In genomic region chr1:144550019-144550828, GRCh38 we compare ENCODE assay signal across 10 cellular contexts. TPM values are rescaled to one million over a fixed set of nuclear protein-coding genes. Genes with fewer than 3 reads are reported as not detected.
DNase-seq lines count a peak whose midpoint lies in the region; TF ChIP-seq lines count a peak whose summit lies in the region.
"Not testable (repeated sequence)": the region's sequence is repeated elsewhere in the genome, so short reads cannot be mapped to it uniquely, and the experiment has no call there.
"Had no signal": no experiment of that assay in that cellular context is flagged by ENCODE, and none has a peak within 500 bp of the region (broad histone marks: within the 10 kb centered on the region; RNA-seq: fewer than 3 reads in every experiment).

No MANE protein-coding gene starts in this region.

- H3K27ac ChIP-seq in A673 (ENCODE audit: low read depth, low read length, poor library complexity, severe bottlenecking) (peak overlapping the region; percentile 99), skeletal muscle tissue (ENCODE audit: low read depth, low read length) (peak overlapping the region; percentile 92)

- DNase-seq in A673 (ENCODE audit: low spot score) (peak; percentile 31), GOT3 (lab: John Stamatoyannopoulos, UW) (peak; percentile 16), NB4 (ENCODE audit: low read depth) (peak; percentile 64), SHP77 (lab: John Stamatoyannopoulos, UW) (peak; percentile 42 to 59), choroid plexus epithelial cell (ENCODE audit: low read depth) (peak; percentile 66), left kidney (ENCODE audit: low read depth, low spot score) (peak; percentile 67)
- peak; percentile 30 to 39 for DNase-seq in activated T-cell treated with anti-CD3 and anti-CD28 coated beads, Interleukin-2, amount 50 U/mL, for 48 hours

- CTCF ChIA-PET in A673 (lab: Charles Lee) = not testable (repeated sequence)

- H3K4me1 ChIP-seq in A673 (ENCODE audit: insufficient read depth, low read length, poor library complexity, severe bottlenecking) (peaks cover 15% of the 10 kb centered on the region), skeletal muscle tissue (ENCODE audit: control insufficient read depth in 3 of 3, insufficient read depth in 3 of 3, low read length in 3 of 3) (peaks cover 6 to 15% (median 10%) of the 10 kb centered on the region in 3 donors)

- intact Hi-C loops in A673 (cut with micrococcal nuclease; ENCODE audit: unreplicated experiment) = not testable (repeated sequence)

- not testable (repeated sequence) for TF ChIP-seq CTCF in A673 (conservative IDR thresholded peaks at IDR 0.05; ENCODE audit: low read depth, low read length); NB4 (IDR thresholded peaks at IDR 0.05; ENCODE audit: low read depth, low read length); choroid plexus epithelial cell (conservative IDR thresholded peaks at IDR 0.05; ENCODE audit: low read depth, low read length)

- TF ChIP-seq POLR2A in NB4 (IDR thresholded peaks at IDR 0.05; ENCODE audit: extremely low read depth, insufficient read length) = not testable (repeated sequence)

- not testable (repeated sequence) for H3K36me3 ChIP-seq in A673 (ENCODE audit: insufficient read depth, low read length, poor library complexity, severe bottlenecking); skeletal muscle tissue (ENCODE audit: control insufficient read depth in 3 of 3, insufficient read depth in 3 of 3, low read length in 3 of 3)

- not testable (repeated sequence) for H3K9me3 ChIP-seq in A673 (ENCODE audit: low read depth, low read length, poor library complexity, severe bottlenecking); skeletal muscle tissue (ENCODE audit: control insufficient read depth in 3 of 3, low read length in 3 of 3)

- not testable (repeated sequence) for H3K27me3 ChIP-seq in A673 (replicated peaks; ENCODE audit: insufficient read depth, low read depth, low read length, poor library complexity); skeletal muscle tissue (ENCODE audit: control insufficient read depth in 3 of 3, insufficient read depth in 3 of 3, low read length in 3 of 3)

- BruUV-seq in A673 (replicated peaks; lab: Mats Ljungman, UMichigan) = not testable (repeated sequence)

- POLR2A ChIA-PET in A673 (lab: Charles Lee; ENCODE audit: low non-redundant PET) = not testable (repeated sequence)

- H3K4me3 ChIP-seq in A673 (ENCODE audit: low read depth, low read length, poor library complexity, severe bottlenecking) = peak overlapping the region; percentile 39
- peak overlapping the region; percentile 72 for H3K4me3 ChIP-seq in NB4 (ENCODE audit: low read depth, low read length)
- H3K4me3 ChIP-seq in choroid plexus epithelial cell (ENCODE audit: low read depth, low read length); skeletal muscle tissue (ENCODE audit: low read length in 3 of 3): not testable (repeated sequence)

- not testable (repeated sequence) for H3K9ac ChIP-seq in skeletal muscle tissue (ENCODE audit: low read depth in 1 of 3, low read length in 3 of 3)

RNA-seq across cellular contexts. Expression of gene PPIAL4F, which starts 42.5 kb away (rescaled TPM):
- total RNA-seq in A673 (2021) (not detected in 2 replicates), skeletal muscle tissue (not detected)
- total RNA-seq: heart right ventricle; T-helper 1 cell treated with Interleukin-12 subunit alpha and Interleukin-12 subunit beta and Interleukin-4 antibody, amounts not matched to agents 30 ng/mL and 1 ng/mL, for 36 hours had no signal

Comparison
In these comparisons a context has a peak if more than half of its experiments do, and no peak if none do; other contexts are left out.
1. DNase-seq: peak in every context shown above with its lines; median percentile 67 in left kidney; 66 in choroid plexus epithelial cell; 64 in NB4; 50 in SHP77; 34 in activated T-cell treated with anti-CD3 and anti-CD28 coated beads, Interleukin-2, amount 50 U/mL, for 48 hours; 31 in A673; 16 in GOT3.